14 cellular contexts compared by ENCODE assay signal in genomic region chr10:62085404-62085803, GRCh38.
DNase-seq lines count a peak whose midpoint lies in the region.
"Had no signal": no experiment of that assay in that cellular context is flagged by ENCODE, and none has a peak within 500 bp of the region (broad histone marks: within the 10 kb centered on the region; RNA-seq: fewer than 3 reads in every experiment).

No MANE protein-coding gene starts in this region.

- H3K27me3 Mint-ChIP-seq in activated CD4-positive, alpha-beta T cell treated with anti-CD3 and anti-CD28 coated beads, Interleukin-2, amount 10 ng/mL, durations not matched to agents 7 days and 5 days = no peaks in the 10 kb centered on the region

- CTCF ChIA-PET in activated CD4-positive, alpha-beta T cell treated with anti-CD3 and anti-CD28 coated beads, Interleukin-2, amount 10 ng/mL, durations not matched to agents 7 days and 5 days (lab: Charles Lee) = interaction anchor here (1.0 to 1.7 kb wide), 4 partner anchors 13 to 50 kb away, joined by 3 to 6 read pairs (median 4); no protein-coding TSS in a partner anchor

- no peak overlapping the region for H3K4me3 Mint-ChIP-seq in activated CD4-positive, alpha-beta T cell treated with anti-CD3 and anti-CD28 coated beads, Interleukin-2, amount 10 ng/mL, durations not matched to agents 7 days and 5 days

- no peak overlapping the region for H2AFZ ChIP-seq in Karpas-422 (ENCODE audit: low read length)

- H3K9me3 Mint-ChIP-seq in activated CD4-positive, alpha-beta T cell treated with anti-CD3 and anti-CD28 coated beads, Interleukin-2, amount 10 ng/mL, durations not matched to agents 7 days and 5 days = peaks cover 6% of the 10 kb centered on the region

- H3K4me3 ChIP-seq in Karpas-422 (ENCODE audit: low read length) (no peak overlapping the region), esophagus (ENCODE audit: low read depth in 1 of 2, low read length in 2 of 2) (no peak overlapping the region), skeletal muscle tissue (ENCODE audit: low read length in 3 of 3) (no peak overlapping the region)
- H3K4me3 ChIP-seq: SJCRH30 had no signal

- peak overlapping the region; percentile 64 for H3K27ac Mint-ChIP-seq in activated CD4-positive, alpha-beta T cell treated with anti-CD3 and anti-CD28 coated beads, Interleukin-2, amount 10 ng/mL, durations not matched to agents 7 days and 5 days

- no peaks in the 10 kb centered on the region for H4K20me1 ChIP-seq in Karpas-422 (ENCODE audit: insufficient read depth, low read depth, low read length)

- no peaks in the 10 kb centered on the region for H3K9me2 ChIP-seq in Karpas-422 (replicated peaks; ENCODE audit: insufficient read depth, low read length)

- no peaks in the 10 kb centered on the region for H3K79me2 ChIP-seq in Karpas-422 (ENCODE audit: low read length)

- H3K27ac ChIP-seq in Karpas-422 (ENCODE audit: low read length) = peak overlapping the region; percentile 94; the same call in 1 of the 2 replicates
- peak overlapping the region; percentile 15 to 70 for H3K27ac ChIP-seq in esophagus (ENCODE audit: low read depth in 2 of 2, low read length in 1 of 2)
- peak overlapping the region; percentile 34 for H3K27ac ChIP-seq in skeletal muscle tissue (ENCODE audit: low read depth, low read length)
- H3K27ac ChIP-seq: SJCRH30 had no signal

- peaks cover 81% of the 10 kb centered on the region for H3K36me3 Mint-ChIP-seq in activated CD4-positive, alpha-beta T cell treated with anti-CD3 and anti-CD28 coated beads, Interleukin-2, amount 10 ng/mL, durations not matched to agents 7 days and 5 days (ENCODE audit: low read depth)

- POLR2A ChIA-PET in activated CD4-positive, alpha-beta T cell treated with anti-CD3 and anti-CD28 coated beads, Interleukin-2, amount 10 ng/mL, durations not matched to agents 7 days and 5 days (lab: Charles Lee) = no interaction called here

- DNase-seq in activated CD4-positive, alpha-beta T cell treated with anti-CD3 and anti-CD28 coated beads, Interleukin-2, amount 10 ng/mL, durations not matched to agents 7 days and 5 days = no peak
- DNase-seq in activated CD4-positive, alpha-beta T cell treated with anti-CD3 and anti-CD28 coated beads for 4 hours = no peak
- DNase-seq in Karpas-422 (no peak), DMS53 treated with DMSO at 0.1 percent for 48 hours (lab: John Stamatoyannopoulos, UW; ENCODE audit: unreplicated experiment) (no peak), KG1 (lab: John Stamatoyannopoulos, UW) (no peak), RKO (ENCODE audit: low spot score) (no peak)
- DNase-seq: ACHN, cortex of kidney, DMS153, NCI-H1694, NCI-H748 treated with DMSO at 0.1 percent for 48 hours, SJCRH30 had no signal

- no peak overlapping the region for H3K4me2 ChIP-seq in Karpas-422 (ENCODE audit: low read depth, low read length, poor library complexity, severe bottlenecking)

- H3K4me1 ChIP-seq in Karpas-422 (ENCODE audit: low read length) (peaks cover 56% of the 10 kb centered on the region), esophagus (ENCODE audit: control insufficient read depth in 2 of 2, insufficient read depth in 2 of 2, low read length in 1 of 2) (peaks cover 0 to 5% of the 10 kb centered on the region in 2 donors), skeletal muscle tissue (ENCODE audit: control insufficient read depth in 3 of 3, insufficient read depth in 3 of 3, low read length in 3 of 3) (peaks cover 33 to 46% (median 38%) of the 10 kb centered on the region in 3 donors)

- H3K36me3 ChIP-seq in Karpas-422 (ENCODE audit: insufficient read depth, low read length) (no peaks in the 10 kb centered on the region), esophagus (ENCODE audit: control insufficient read depth in 2 of 2, insufficient read depth in 2 of 2, low read length in 1 of 2) (peaks cover 5 to 9% of the 10 kb centered on the region in 2 donors), skeletal muscle tissue (ENCODE audit: control insufficient read depth in 3 of 3, insufficient read depth in 3 of 3, low read length in 3 of 3) (peaks cover 23 to 34% (median 28%) of the 10 kb centered on the region in 3 donors)

- H3K9me3 ChIP-seq in Karpas-422 (ENCODE audit: low read length) = no peaks in the 10 kb centered on the region
- no peaks in the 10 kb centered on the region for H3K9me3 ChIP-seq in esophagus (ENCODE audit: control insufficient read depth in 2 of 2, insufficient read depth in 1 of 2, low read depth in 1 of 2, low read length in 1 of 2)
- H3K9me3 ChIP-seq in skeletal muscle tissue (ENCODE audit: control insufficient read depth in 3 of 3, low read length in 3 of 3) = no peaks in the 10 kb centered on the region
- H3K9me3 ChIP-seq: SJCRH30 had no signal

- peaks cover 78% of the 10 kb centered on the region for H3K4me1 Mint-ChIP-seq in activated CD4-positive, alpha-beta T cell treated with anti-CD3 and anti-CD28 coated beads, Interleukin-2, amount 10 ng/mL, durations not matched to agents 7 days and 5 days

- H3K9ac ChIP-seq in Karpas-422 (ENCODE audit: low read length) (no peak overlapping the region), skeletal muscle tissue (ENCODE audit: low read depth in 1 of 3, low read length in 3 of 3) (no peak overlapping the region)

- 83 to 84% methylated on average over 2 of the region's 2 CpGs for WGBS in esophagus, 2 donors

- H3K27me3 ChIP-seq in Karpas-422 (ENCODE audit: low read length) (no peaks in the 10 kb centered on the region), esophagus (ENCODE audit: control insufficient read depth in 1 of 2, insufficient read depth in 2 of 2, low read length in 2 of 2) (no peaks in the 10 kb centered on the region), skeletal muscle tissue (ENCODE audit: control insufficient read depth in 3 of 3, insufficient read depth in 3 of 3, low read length in 3 of 3) (no peaks in the 10 kb centered on the region)
- H3K27me3 ChIP-seq: SJCRH30 had no signal

Comparison
In these comparisons a context has a peak if more than half of its experiments do, and no peak if none do; other contexts are left out.
1. H3K27ac ChIP-seq: peak in every context shown above with its lines; median percentile 94 in Karpas-422; 42 in esophagus; 34 in skeletal muscle tissue.